In genomic region chr16:84005391-84005790, GRCh38 we compare ENCODE assay signal across 29 cellular contexts. TPM values are rescaled to one million over a fixed set of nuclear protein-coding genes. Genes with fewer than 3 reads are reported as not detected.
DNase-seq lines count a peak whose midpoint lies in the region; ATAC-seq, FAIRE-seq and TF ChIP-seq lines count a peak whose summit lies in the region.
"Had no signal": no experiment of that assay in that cellular context is flagged by ENCODE, and none has a peak within 500 bp of the region (broad histone marks: within the 10 kb centered on the region; RNA-seq: fewer than 3 reads in every experiment).

No MANE protein-coding gene starts in this region.

- H3K4me2 ChIP-seq in IMR-90 (ENCODE audit: low read depth, low read length) (no peak overlapping the region), H1 (ENCODE audit: insufficient read depth in 1 of 2, low read depth in 2 of 2, low read length in 2 of 2) (no peak overlapping the region), neuronal stem cell (ENCODE audit: insufficient read depth, low read length, poor library complexity, severe bottlenecking) (no peak overlapping the region)
- H3K4me2 ChIP-seq: SK-N-SH had no signal

- CTCF ChIA-PET in IMR-90 (lab: Yijun Ruan, JAX) (no interaction called here), H1 (lab: Charles Lee; ENCODE audit: partially characterized antibody) (interaction anchor here (0.6 to 1.7 kb wide), 10 partner anchors 9 to 198 kb away, joined by 3 to 5 read pairs (median 4); partner anchors contain the start of gene HSBP1)

- H2BK120ac ChIP-seq in IMR-90 (ENCODE audit: low read depth, low read length): no peak overlapping the region
- no peak overlapping the region for H2BK120ac ChIP-seq in H1 (replicated peaks; ENCODE audit: low read depth, low read length)
- no peak overlapping the region for H2BK120ac ChIP-seq in neuronal stem cell (ENCODE audit: low read depth, low read length)

- FAIRE-seq in H1 (lab: Jason Lieb, UNC): no peak
- FAIRE-seq: GM12878, H54 had no signal

- in situ Hi-C loops in IMR-90 (cut with MboI; ENCODE audit: low sequenced_read_pairs): no loop called here

- no peaks in the 10 kb centered on the region for H3K79me2 ChIP-seq in H1 (ENCODE audit: control insufficient read depth in 1 of 2, insufficient read depth in 2 of 2, low read length in 2 of 2)

- no peak overlapping the region for H3K56ac ChIP-seq in IMR-90 (ENCODE audit: extremely low read depth, insufficient read depth, low read length)
- no peak overlapping the region for H3K56ac ChIP-seq in H1 (replicated peaks; ENCODE audit: insufficient read length, low read depth, low read length)

- H3K9me3 ChIP-seq in IMR-90 (ENCODE audit: control insufficient read depth, insufficient read depth, low read length): peaks cover 6% of the 10 kb centered on the region
- H3K9me3 ChIP-seq in H1 (ENCODE audit: insufficient read depth in 2 of 2, low read depth in 1 of 2, low read length in 1 of 2): no peaks in the 10 kb centered on the region
- peaks cover 0 to 2% of the 10 kb centered on the region in 2 donors for H3K9me3 ChIP-seq in neuronal stem cell (replicated peaks in 1 of 2; ENCODE audit: control insufficient read depth in 2 of 2, insufficient read depth in 1 of 2, low read depth in 1 of 2, low read length in 2 of 2)
- H3K9me3 ChIP-seq: MG63, SK-N-SH had no signal

- H3K79me1 ChIP-seq in IMR-90 (ENCODE audit: low read depth in 1 of 2, low read length in 2 of 2): no peaks in the 10 kb centered on the region
- no peaks in the 10 kb centered on the region for H3K79me1 ChIP-seq in H1 (ENCODE audit: low read depth, low read length)
- H3K79me1 ChIP-seq in neuronal stem cell (ENCODE audit: low read depth, low read length): peaks cover 3% of the 10 kb centered on the region

- H3K4me3 ChIP-seq in IMR-90 (ENCODE audit: insufficient read depth, low read depth, low read length) (no peak overlapping the region), H1 (ENCODE audit: extremely low read depth in 1 of 4, insufficient read depth in 2 of 4, low read depth in 3 of 4, low read length in 4 of 4) (no peak overlapping the region), neuronal stem cell (ENCODE audit: low read length in 2 of 2) (no peak overlapping the region)
- H3K4me3 ChIP-seq: GM12878, MG63 had no signal

- dilution Hi-C loops in IMR-90 (cut with HindIII; ENCODE audit: low sequenced_read_pairs, unreplicated experiment): no loop called here

- H4K8ac ChIP-seq in IMR-90 (ENCODE audit: low read depth in 2 of 2, low read length in 2 of 2) (no peak overlapping the region), H1 (ENCODE audit: extremely low read depth, insufficient read depth, low read length) (no peak overlapping the region), neuronal stem cell (ENCODE audit: low read depth, low read length) (no peak overlapping the region)

- H2BK20ac ChIP-seq in IMR-90 (ENCODE audit: low read depth, low read length) (no peak overlapping the region), H1 (ENCODE audit: low read length) (no peak overlapping the region)

- peak; percentile 34 for DNase-seq in NCI-H82 (lab: John Stamatoyannopoulos, UW)
- no peak for DNase-seq in NCI-H82 treated with DMSO at 0.1 percent for 48 hours (lab: John Stamatoyannopoulos, UW; ENCODE audit: unreplicated experiment)
- no peak for DNase-seq in IMR-90
- DNase-seq in H1 (ENCODE audit: low read depth in 1 of 2, low spot score in 2 of 2): no peak
- DNase-seq in neuronal stem cell (ENCODE audit: low spot score): no peak
- DNase-seq in GM19240 (ENCODE audit: insufficient read length, low spot score): no peak
- DNase-seq in activated gamma-delta T cell (lab: John Stamatoyannopoulos, UW): no peak
- DNase-seq: C1 segment of cervical spinal cord; CD4-positive, alpha-beta memory T cell; COR-L47; DMS79; EL; GDM1; KBM-7; MG63; NCI-H2029 treated with DMSO at 0.1 percent for 48 hours; NCI-H345; NCI-H510A treated with DMSO at 0.1 percent for 48 hours; NCI-H774; SK-N-SH; SW 1271 had no signal

- TF ChIP-seq EP300 in H1 (IDR thresholded peaks at IDR 0.05; ENCODE audit: borderline replicate concordance in 1 of 2, low read depth in 2 of 2, low read length in 2 of 2): no peak

- TF ChIP-seq CTCF in IMR-90 (conservative IDR thresholded peaks at IDR 0.05; ENCODE audit: low read depth, low read length) (no peak), H1 (IDR thresholded peaks at IDR 0.05; ENCODE audit: control extremely low read depth in 1 of 3, insufficient read depth in 1 of 3, low read depth in 1 of 3, low read length in 3 of 3) (no peak)

- H3K36me3 ChIP-seq in IMR-90 (ENCODE audit: control insufficient read depth, insufficient read depth, low read length) (no peaks in the 10 kb centered on the region), H1 (ENCODE audit: control insufficient read depth in 2 of 4, insufficient read depth in 4 of 4, low read length in 3 of 4) (no peaks in the 10 kb centered on the region), neuronal stem cell (replicated peaks in 1 of 2; ENCODE audit: control insufficient read depth in 2 of 2, insufficient read depth in 2 of 2, low read length in 2 of 2) (peaks cover 0 to 4% of the 10 kb centered on the region in 2 donors)
- H3K36me3 ChIP-seq: MG63 had no signal

- no peak overlapping the region for H2AK9ac ChIP-seq in IMR-90 (replicated peaks; ENCODE audit: low read depth, low read length, poor library complexity)

- no TSS peak for BruUV-seq in IMR-90 (replicated peaks; lab: Mats Ljungman, UMichigan)

- peaks cover 58% of the 10 kb centered on the region for H3K27me3 ChIP-seq in IMR-90 (ENCODE audit: control insufficient read depth, insufficient read depth, low read length)
- no peaks in the 10 kb centered on the region; a peak in 1 of 7 replicates for H3K27me3 ChIP-seq in H1 (replicated peaks in 1 of 4; ENCODE audit: control insufficient read depth in 3 of 4, extremely low read depth in 1 of 4, insufficient read depth in 3 of 4, low read length in 3 of 4)
- no peaks in the 10 kb centered on the region for H3K27me3 ChIP-seq in neuronal stem cell (ENCODE audit: control insufficient read depth in 3 of 3, insufficient read depth in 3 of 3, low read depth in 1 of 3, low read length in 3 of 3)
- H3K27me3 ChIP-seq: MG63 had no signal

- H3K14ac ChIP-seq in IMR-90 (replicated peaks; ENCODE audit: low read depth, low read length) (no peak overlapping the region), H1 (ENCODE audit: insufficient read length) (no peak overlapping the region), neuronal stem cell (ENCODE audit: low read length) (peak overlapping the region; percentile 5)

- ATAC-seq in IMR-90 (ENCODE audit: low read depth): no peak
- ATAC-seq: GM12878, Panc1 had no signal

- H4K91ac ChIP-seq in IMR-90 (ENCODE audit: insufficient read depth, low read depth, low read length) (no peak overlapping the region), H1 (replicated peaks; ENCODE audit: insufficient read length, low read length) (no peak overlapping the region), neuronal stem cell (ENCODE audit: low read depth, low read length, poor library complexity) (no peak overlapping the region)

- no peak overlapping the region for H2BK15ac ChIP-seq in IMR-90 (ENCODE audit: low read depth, low read length)
- H2BK15ac ChIP-seq in H1 (ENCODE audit: low read length): 0 out of 2 replicates have a peak overlapping the region, but pooled peaks have one; percentile 18
- H2BK15ac ChIP-seq in neuronal stem cell (ENCODE audit: low read length): no peak overlapping the region

- no peak overlapping the region for H3K9ac ChIP-seq in IMR-90 (ENCODE audit: low read depth, low read length)
- no peak overlapping the region for H3K9ac ChIP-seq in H1 (replicated peaks in 1 of 4; ENCODE audit: extremely low read depth in 1 of 4, low read depth in 3 of 4, low read length in 3 of 4)
- H3K9ac ChIP-seq in neuronal stem cell (ENCODE audit: low read depth, low read length, poor library complexity): peak overlapping the region; percentile 18
- H3K9ac ChIP-seq: SK-N-SH had no signal

- H3K9me1 ChIP-seq in IMR-90 (ENCODE audit: insufficient read depth, low read length): no peaks in the 10 kb centered on the region

- H3K18ac ChIP-seq in IMR-90 (ENCODE audit: low read depth, low read length) (no peak overlapping the region), H1 (ENCODE audit: extremely low read depth, low read length) (no peak overlapping the region), neuronal stem cell (ENCODE audit: low read length) (peak overlapping the region; percentile 30)

- H3K27ac ChIP-seq in IMR-90 (ENCODE audit: insufficient read depth, low read length) (no peak overlapping the region), H1 (ENCODE audit: low read depth, low read length) (no peak overlapping the region), neuronal stem cell (replicated peaks; ENCODE audit: low read length) (no peak overlapping the region)
- H3K27ac ChIP-seq: RWPE1 had no signal

- no peak overlapping the region for H2AK5ac ChIP-seq in IMR-90 (ENCODE audit: low read depth, low read length)
- no peak overlapping the region for H2AK5ac ChIP-seq in H1 (ENCODE audit: low read depth, low read length)
- no peak overlapping the region for H2AK5ac ChIP-seq in neuronal stem cell (ENCODE audit: low read depth, low read length)

- no peak overlapping the region for H3K4ac ChIP-seq in IMR-90 (ENCODE audit: low read depth, low read length)
- no peak overlapping the region for H3K4ac ChIP-seq in H1 (replicated peaks; ENCODE audit: insufficient read length, low read depth, low read length)
- H3K4ac ChIP-seq in neuronal stem cell (ENCODE audit: low read length): no peak overlapping the region

- no peak overlapping the region for H2BK5ac ChIP-seq in IMR-90 (ENCODE audit: low read depth, low read length, poor library complexity, severe bottlenecking)
- H2BK5ac ChIP-seq in H1 (ENCODE audit: low read depth, low read length): no peak overlapping the region
- no peak overlapping the region for H2BK5ac ChIP-seq in neuronal stem cell (ENCODE audit: low read length)

- no peak for TF ChIP-seq RAD21 in IMR-90 (IDR thresholded peaks at IDR 0.05; ENCODE audit: low read length)
- no peak for TF ChIP-seq RAD21 in H1 (IDR thresholded peaks at IDR 0.05 in 1 of 2, conservative IDR thresholded peaks at IDR 0.05 in 1 of 2; ENCODE audit: low read depth in 2 of 2, low read length in 2 of 2)

- H4K20me1 ChIP-seq in IMR-90 (ENCODE audit: insufficient read depth, low read length): no peaks in the 10 kb centered on the region; the same call in 1 of the 2 replicates
- H4K20me1 ChIP-seq in H1 (replicated peaks in 1 of 2; ENCODE audit: control insufficient read depth in 1 of 2, insufficient read depth in 2 of 2, low read length in 2 of 2): no peaks in the 10 kb centered on the region

- WGBS in IMR-90 (ENCODE audit: extremely low coverage in 2 of 2, insufficient read length in 1 of 2), 2 experiments: 70% methylated on average over 2 of the region's 5 CpGs; no CpG with 5 or more reads in 1 of the 2 experiments
- WGBS in H1 (ENCODE audit: extremely low coverage in 1 of 2, insufficient coverage in 1 of 2, insufficient read length in 1 of 2, insufficient replicate concordance in 2 of 2, low coverage in 1 of 2, low lambda C conversion rate in 2 of 2, missing lambda C conversion rate in 1 of 2), 2 experiments: 89% methylated on average over 5 of the region's 5 CpGs; no CpG with 5 or more reads in 1 of the 2 experiments
- WGBS in neuronal stem cell (ENCODE audit: extremely low coverage in 2 of 2, insufficient read length in 2 of 2, insufficient replicate concordance in 1 of 2), 2 donors: no CpG with 5 or more reads among the region's 5 CpGs

- H3K23ac ChIP-seq in IMR-90 (ENCODE audit: low read depth, low read length) (no peak overlapping the region), H1 (ENCODE audit: insufficient read length) (no peak overlapping the region), neuronal stem cell (ENCODE audit: low read depth, low read length, poor library complexity) (no peak overlapping the region)

- H3K4me1 ChIP-seq in IMR-90 (ENCODE audit: control insufficient read depth, insufficient read depth, low read length): no peaks in the 10 kb centered on the region
- H3K4me1 ChIP-seq in H1 (replicated peaks in 1 of 4; ENCODE audit: control insufficient read depth in 3 of 4, insufficient read depth in 4 of 4, low read length in 3 of 4): no peaks in the 10 kb centered on the region
- peaks cover 8% of the 10 kb centered on the region in 2 donors for H3K4me1 ChIP-seq in neuronal stem cell (ENCODE audit: control insufficient read depth in 2 of 2, insufficient read depth in 1 of 2, low read depth in 1 of 2, low read length in 2 of 2)

- no peaks in the 10 kb centered on the region for H3K23me2 ChIP-seq in H1 (ENCODE audit: low read depth, low read length)

- TF ChIP-seq POLR2A in IMR-90 (IDR thresholded peaks at IDR 0.05; ENCODE audit: low read depth, low read length): no peak
- no peak for TF ChIP-seq POLR2A in H1 (IDR thresholded peaks at IDR 0.05; ENCODE audit: control extremely low read depth in 1 of 2, low read depth in 2 of 2, low read length in 2 of 2)

- H4K5ac ChIP-seq in IMR-90 (ENCODE audit: low read depth, low read length): no peak overlapping the region
- no peak overlapping the region for H4K5ac ChIP-seq in H1 (ENCODE audit: insufficient read length, low read depth, low read length)

- POLR2A ChIA-PET in IMR-90 (lab: Charles Lee; ENCODE audit: unreplicated experiment) (no interaction called here), H1 (lab: Charles Lee; ENCODE audit: partially characterized antibody) (interaction anchor here (1.0 kb wide), 1 partner anchor 8 kb away, joined by 3 read pairs; no protein-coding TSS in a partner anchor)

- peak overlapping the region; percentile 9 for H2AFZ ChIP-seq in IMR-90 (replicated peaks; ENCODE audit: low read length, poor library complexity)
- H2AFZ ChIP-seq in H1 (ENCODE audit: low read length): no peak overlapping the region
- H2AFZ ChIP-seq in neuronal stem cell (ENCODE audit: low read length): no peak overlapping the region

- H2BK12ac ChIP-seq in H1 (ENCODE audit: low read depth, low read length) (no peak overlapping the region), neuronal stem cell (ENCODE audit: low read length) (no peak overlapping the region)

- intact Hi-C loops in IMR-90 (cut with micrococcal nuclease): no loop called here

RNA-seq across cellular contexts. Expression of gene SLC38A8, which starts 37.2 kb away (rescaled TPM):
- total RNA-seq in IMR-90 (2012; rRNA removed): not detected in 2 replicates
- polyA plus RNA-seq in IMR-90 (2012; rRNA removed) (not detected in 2 replicates), H1 (2011; rRNA removed) (0.08 TPM in 1 of 2 replicates, not detected in the other)
- polyA plus RNA-seq in IMR-90 (2012; cell fraction: cytosol; rRNA removed): not detected in 2 replicates
- polyA plus RNA-seq in IMR-90 (2012; cell fraction: nucleus; rRNA removed; ENCODE audit: low replicate concordance): not detected in 2 replicates
- not detected in 2 replicates for total RNA-seq in H1 (2021; fragmentation: NEBNext Ultra II Directional; extraction: Animal tissue kit (Norgen Biotek cat#: 25700))
- not detected for polyA plus RNA-seq in H1 (2011; cell fraction: cytosol; rRNA removed)
- polyA plus RNA-seq in H1 (2011; cell fraction: nucleus; rRNA removed): not detected
- polyA plus RNA-seq in H1 (2012, experiment 1 of 2): not detected in 4 replicates
- not detected for polyA plus RNA-seq in H1 (2012, experiment 2 of 2)
- not detected for polyA plus RNA-seq in H1 (2013, experiment 1 of 2)
- polyA plus RNA-seq in H1 (2013, experiment 2 of 2): 0.15 TPM
- polyA minus RNA-seq in H1 (2011; rRNA and poly(A)+ RNA removed): not detected in 2 replicates
- not detected for polyA minus RNA-seq in H1 (2011; cell fraction: cytosol; rRNA and poly(A)+ RNA removed)
- polyA minus RNA-seq in H1 (2011; cell fraction: nucleus; rRNA and poly(A)+ RNA removed): not detected
- 0.32 TPM for polyA plus RNA-seq in neuronal stem cell (2013, experiment 1 of 2)
- 0.18 TPM for polyA plus RNA-seq in neuronal stem cell (2013, experiment 2 of 2)
- total RNA-seq: A172; CD4-positive, alpha-beta memory T cell; GM12878; HT-29; OCI-LY7 had no signal
- polyA plus RNA-seq: AG04450; CD4-positive, alpha-beta memory T cell; GM12878; SK-N-SH had no signal

RNA-seq across cellular contexts. Expression of gene NECAB2, which starts 37.3 kb away (rescaled TPM):
- under 0.01 TPM in 1 of 2 replicates, not detected in the other for total RNA-seq in IMR-90 (2012; rRNA removed)
- polyA plus RNA-seq in IMR-90 (2012; rRNA removed) (0.26 and 0.27 TPM in 2 replicates), H1 (2011; rRNA removed) (4.2 and 7.5 TPM in 2 replicates)
- 0.25 and 0.44 TPM in 2 replicates for polyA plus RNA-seq in IMR-90 (2012; cell fraction: cytosol; rRNA removed)
- 0.65 and 1.1 TPM in 2 replicates for polyA plus RNA-seq in IMR-90 (2012; cell fraction: nucleus; rRNA removed; ENCODE audit: low replicate concordance)
- 2.0 and 3.6 TPM in 2 replicates for total RNA-seq in H1 (2021; fragmentation: NEBNext Ultra II Directional; extraction: Animal tissue kit (Norgen Biotek cat#: 25700))
- 5.4 TPM for polyA plus RNA-seq in H1 (2011; cell fraction: cytosol; rRNA removed)
- polyA plus RNA-seq in H1 (2011; cell fraction: nucleus; rRNA removed): 27.9 TPM
- 3.8 to 7.5 TPM (median 5.9 TPM) in 4 replicates for polyA plus RNA-seq in H1 (2012, experiment 1 of 2)
- polyA plus RNA-seq in H1 (2012, experiment 2 of 2): 2.7 TPM
- polyA plus RNA-seq in H1 (2013, experiment 1 of 2): 3.8 TPM
- 4.0 TPM for polyA plus RNA-seq in H1 (2013, experiment 2 of 2)
- polyA minus RNA-seq in H1 (2011; rRNA and poly(A)+ RNA removed): 2.3 and 3.2 TPM in 2 replicates
- 2.6 TPM for polyA minus RNA-seq in H1 (2011; cell fraction: cytosol; rRNA and poly(A)+ RNA removed)
- 4.1 TPM for polyA minus RNA-seq in H1 (2011; cell fraction: nucleus; rRNA and poly(A)+ RNA removed)
- polyA plus RNA-seq in neuronal stem cell (2013, experiment 1 of 2): 23.1 TPM
- polyA plus RNA-seq in neuronal stem cell (2013, experiment 2 of 2): 20.8 TPM
- total RNA-seq: CD4-positive, alpha-beta memory T cell; GM12878; HT-29; OCI-LY7 had no signal
- polyA plus RNA-seq: CD4-positive, alpha-beta memory T cell; GM12878 had no signal

RNA-seq across cellular contexts. Expression of gene OSGIN1, which starts 52.4 kb away (rescaled TPM):
- 0.83 and 0.90 TPM in 2 replicates for total RNA-seq in IMR-90 (2012; rRNA removed)
- polyA plus RNA-seq in IMR-90 (2012; rRNA removed): 6.4 and 7.4 TPM in 2 replicates
- polyA plus RNA-seq in IMR-90 (2012; cell fraction: cytosol; rRNA removed): 3.1 and 4.1 TPM in 2 replicates
- polyA plus RNA-seq in IMR-90 (2012; cell fraction: nucleus; rRNA removed; ENCODE audit: low replicate concordance): 4.1 and 9.2 TPM in 2 replicates
- 0.48 and 0.58 TPM in 2 replicates for total RNA-seq in H1 (2021; fragmentation: NEBNext Ultra II Directional; extraction: Animal tissue kit (Norgen Biotek cat#: 25700))
- 0.76 and 1.5 TPM in 2 replicates for polyA plus RNA-seq in H1 (2011; rRNA removed)
- polyA plus RNA-seq in H1 (2011; cell fraction: cytosol; rRNA removed): 1.2 TPM
- 2.4 TPM for polyA plus RNA-seq in H1 (2011; cell fraction: nucleus; rRNA removed)
- polyA plus RNA-seq in H1 (2012, experiment 1 of 2): 0.53 to 0.86 TPM (median 0.70 TPM) in 4 replicates
- 0.34 TPM for polyA plus RNA-seq in H1 (2012, experiment 2 of 2)
- 0.34 TPM for polyA plus RNA-seq in H1 (2013, experiment 1 of 2)
- 0.48 TPM for polyA plus RNA-seq in H1 (2013, experiment 2 of 2)
- 0.16 and 0.22 TPM in 2 replicates for polyA minus RNA-seq in H1 (2011; rRNA and poly(A)+ RNA removed)
- 0.59 TPM for polyA minus RNA-seq in H1 (2011; cell fraction: cytosol; rRNA and poly(A)+ RNA removed)
- polyA minus RNA-seq in H1 (2011; cell fraction: nucleus; rRNA and poly(A)+ RNA removed): 2.5 TPM
- polyA plus RNA-seq in neuronal stem cell (2013, experiment 1 of 2): 0.20 TPM
- 0.25 TPM for polyA plus RNA-seq in neuronal stem cell (2013, experiment 2 of 2)
